18 cellular contexts compared by ENCODE assay signal in genomic region chr7:2008936-2009540, GRCh38.
DNase-seq lines count a peak whose midpoint lies in the region; ATAC-seq, FAIRE-seq and TF ChIP-seq lines count a peak whose summit lies in the region.
"Had no signal": no experiment of that assay in that cellular context is flagged by ENCODE, and none has a peak within 500 bp of the region (broad histone marks: within the 10 kb centered on the region; RNA-seq: fewer than 3 reads in every experiment).

No MANE protein-coding gene starts in this region.

- no peaks in the 10 kb centered on the region for H3K27me3 ChIP-seq in H1 (replicated peaks in 1 of 4; ENCODE audit: control insufficient read depth in 3 of 4, extremely low read depth in 1 of 4, insufficient read depth in 3 of 4, low read length in 3 of 4)
- H3K27me3 ChIP-seq in gastrocnemius medialis = no peaks in the 10 kb centered on the region

- TF ChIP-seq RAD21 in H1 (IDR thresholded peaks at IDR 0.05 in 1 of 2, conservative IDR thresholded peaks at IDR 0.05 in 1 of 2; ENCODE audit: low read depth in 2 of 2, low read length in 2 of 2) = no peak

- FAIRE-seq in D721Med (lab: Jason Lieb, UNC) = no peak
- no peak for FAIRE-seq in H1 (lab: Jason Lieb, UNC)
- no peak for FAIRE-seq in kidney (lab: Jason Lieb, UNC)

- ATAC-seq in gastrocnemius medialis (peak; percentile 79 to 86), HG03342 (IDR thresholded peaks at IDR 0.05; ENCODE audit: unreplicated experiment) (no peak), HG03025 (IDR thresholded peaks at IDR 0.05; ENCODE audit: low FRiP score, unreplicated experiment) (no peak)
- ATAC-seq: left colon; stimulated activated memory B cell treated with anti-CD40 and anti-IgM and Interleukin-4, amounts not matched to agents 10 μg/mL and 1 μg/mL and 100 μg/mL, for 72 hours had no signal

- H2BK5ac ChIP-seq in H1 (ENCODE audit: low read depth, low read length) = no peak overlapping the region; the same call in 1 of the 2 replicates

- H3K4me3 ChIP-seq in H1 (ENCODE audit: extremely low read depth in 1 of 4, insufficient read depth in 2 of 4, low read depth in 3 of 4, low read length in 4 of 4) (no peak overlapping the region), kidney (ENCODE audit: low read length in 2 of 2) (no peak overlapping the region), gastrocnemius medialis (no peak overlapping the region)
- H3K4me3 ChIP-seq: thoracic aorta had no signal

- no peak overlapping the region for H2BK15ac ChIP-seq in H1 (ENCODE audit: low read length)

- TF ChIP-seq EP300 in H1 (IDR thresholded peaks at IDR 0.05; ENCODE audit: borderline replicate concordance in 1 of 2, low read depth in 2 of 2, low read length in 2 of 2) = no peak

- no peak for TF ChIP-seq POLR2A in H1 (IDR thresholded peaks at IDR 0.05; ENCODE audit: control extremely low read depth in 1 of 2, low read depth in 2 of 2, low read length in 2 of 2)
- peak in 1 of 2 donors; percentile 11 for TF ChIP-seq POLR2A in gastrocnemius medialis (IDR thresholded peaks at IDR 0.05)

- TF ChIP-seq CTCF in D721Med (IDR thresholded peaks at IDR 0.05; ENCODE audit: insufficient read depth, missing control alignments) (no peak), H1 (IDR thresholded peaks at IDR 0.05; ENCODE audit: control extremely low read depth in 1 of 3, insufficient read depth in 1 of 3, low read depth in 1 of 3, low read length in 3 of 3) (no peak), kidney (IDR thresholded peaks at IDR 0.05; ENCODE audit: borderline replicate concordance, extremely low read depth, insufficient read depth) (no peak), gastrocnemius medialis (IDR thresholded peaks at IDR 0.05 in 4 of 5, conservative IDR thresholded peaks at IDR 0.05 in 1 of 5) (no peak)

- H3K23me2 ChIP-seq in H1 (ENCODE audit: low read depth, low read length) = no peaks in the 10 kb centered on the region

- intact Hi-C loops in kidney (cut with DNase I) = no loop called here
- intact Hi-C loops in gastrocnemius medialis (cut with DNase I; ENCODE audit: low total_unique reads) = no loop called here

- peaks cover 7% of the 10 kb centered on the region for H3K79me1 ChIP-seq in H1 (ENCODE audit: low read depth, low read length)

- no peaks in the 10 kb centered on the region for H3K9me3 ChIP-seq in H1 (ENCODE audit: insufficient read depth in 2 of 2, low read depth in 1 of 2, low read length in 1 of 2)
- no peaks in the 10 kb centered on the region for H3K9me3 ChIP-seq in kidney (ENCODE audit: control insufficient read depth in 1 of 2, low read length in 2 of 2)
- no peaks in the 10 kb centered on the region for H3K9me3 ChIP-seq in gastrocnemius medialis
- H3K9me3 ChIP-seq: thoracic aorta had no signal

- no peak overlapping the region for H2AFZ ChIP-seq in H1 (ENCODE audit: low read length)

- no peaks in the 10 kb centered on the region; a peak in 1 of 8 replicates for H3K36me3 ChIP-seq in H1 (ENCODE audit: control insufficient read depth in 2 of 4, insufficient read depth in 4 of 4, low read length in 3 of 4)
- H3K36me3 ChIP-seq in kidney (ENCODE audit: control insufficient read depth in 1 of 2, insufficient read depth in 2 of 2, low read length in 2 of 2) = no peaks in the 10 kb centered on the region
- no peaks in the 10 kb centered on the region for H3K36me3 ChIP-seq in gastrocnemius medialis
- H3K36me3 ChIP-seq: thoracic aorta had no signal

- H4K20me1 ChIP-seq in H1 (replicated peaks in 1 of 2; ENCODE audit: control insufficient read depth in 1 of 2, insufficient read depth in 2 of 2, low read length in 2 of 2) = peaks cover 0 to 6% of the 10 kb centered on the region in 2 experiments

- DNase-seq in D721Med (ENCODE audit: insufficient read length, low spot score) = peak; percentile 10
- DNase-seq in H1 (ENCODE audit: low read depth in 1 of 2, low spot score in 2 of 2) = no peak
- peak; percentile 64 for DNase-seq in kidney
- DNase-seq in gastrocnemius medialis = peak; percentile 37 to 73
- DNase-seq in iPS-NIHi7 (ENCODE audit: extremely low spot score) = no peak
- DNase-seq: activated CD4-positive, alpha-beta T cell treated with anti-CD3 and anti-CD28 coated beads, Interleukin-2, amount 10 ng/mL, durations not matched to agents 7 days and 5 days; activated CD8-positive, alpha-beta memory T cell treated with anti-CD3 and anti-CD28 coated beads, Interleukin-2, amount 50 U/mL, for 48 hours; DMS79; erythroblast; foreskin melanocyte; NCI-H1436 treated with DMSO at 0.1 percent for 48 hours; NCI-H526 treated with DMSO at 0.1 percent for 48 hours; SHP77 treated with DMSO at 0.1 percent for 48 hours had no signal

- H3K14ac ChIP-seq in H1 (ENCODE audit: insufficient read length) = no peak overlapping the region

- no peak overlapping the region for H2BK20ac ChIP-seq in H1 (ENCODE audit: low read length)

- H4K5ac ChIP-seq in H1 (ENCODE audit: insufficient read length, low read depth, low read length) = no peak overlapping the region

- H3K23ac ChIP-seq in H1 (ENCODE audit: insufficient read length) = no peak overlapping the region

- H3K4me2 ChIP-seq in H1 (ENCODE audit: insufficient read depth in 1 of 2, low read depth in 2 of 2, low read length in 2 of 2) = no peak overlapping the region

- H4K8ac ChIP-seq in H1 (ENCODE audit: extremely low read depth, insufficient read depth, low read length) = peak overlapping the region; percentile 84; the same call in 1 of the 2 replicates

- H3K27ac ChIP-seq in H1 (ENCODE audit: low read depth, low read length) (no peak overlapping the region), kidney (ENCODE audit: low read depth in 2 of 2, low read length in 2 of 2) (no peak overlapping the region), gastrocnemius medialis (peak overlapping the region; percentile 6 to 66 (median 52))
- H3K27ac ChIP-seq: thoracic aorta had no signal

- H3K9ac ChIP-seq in H1 (replicated peaks in 1 of 4; ENCODE audit: extremely low read depth in 1 of 4, low read depth in 3 of 4, low read length in 3 of 4) (no peak overlapping the region), kidney (ENCODE audit: low read length in 2 of 2) (no peak overlapping the region)

- 89% methylated on average over 20 of the region's 25 CpGs; no CpG with 5 or more reads in 1 of the 2 experiments for WGBS in H1 (ENCODE audit: extremely low coverage in 1 of 2, insufficient coverage in 1 of 2, insufficient read length in 1 of 2, insufficient replicate concordance in 2 of 2, low coverage in 1 of 2, low lambda C conversion rate in 2 of 2, missing lambda C conversion rate in 1 of 2), 2 experiments

- H3K79me2 ChIP-seq in H1 (ENCODE audit: control insufficient read depth in 1 of 2, insufficient read depth in 2 of 2, low read length in 2 of 2) = no peaks in the 10 kb centered on the region

- CTCF ChIA-PET in H1 (lab: Charles Lee; ENCODE audit: partially characterized antibody) = interaction anchor here (0.7 to 2.4 kb wide), 9 partner anchors 12 to 420 kb away, joined by 3 to 9 read pairs (median 4); no protein-coding TSS in a partner anchor

- H2AK5ac ChIP-seq in H1 (ENCODE audit: low read depth, low read length) = no peak overlapping the region

- H3K18ac ChIP-seq in H1 (ENCODE audit: extremely low read depth, low read length) = no peak overlapping the region

- H3K4me1 ChIP-seq in H1 (replicated peaks in 1 of 4; ENCODE audit: control insufficient read depth in 3 of 4, insufficient read depth in 4 of 4, low read length in 3 of 4) (no peaks in the 10 kb centered on the region; a peak in 2 of 7 replicates), kidney (ENCODE audit: control insufficient read depth in 1 of 2, insufficient read depth in 1 of 2, low read depth in 1 of 2, low read length in 2 of 2) (no peaks in the 10 kb centered on the region), gastrocnemius medialis (peaks cover 0 to 17% of the 10 kb centered on the region in 2 donors)

- no peak overlapping the region for H4K91ac ChIP-seq in H1 (replicated peaks; ENCODE audit: insufficient read length, low read length)

- no peak overlapping the region for H3K56ac ChIP-seq in H1 (replicated peaks; ENCODE audit: insufficient read length, low read depth, low read length)

- POLR2A ChIA-PET in H1 (lab: Charles Lee; ENCODE audit: partially characterized antibody) = no interaction called here

- no peak overlapping the region for H3K4ac ChIP-seq in H1 (replicated peaks; ENCODE audit: insufficient read length, low read depth, low read length)

- H2BK12ac ChIP-seq in H1 (ENCODE audit: low read depth, low read length) = no peak overlapping the region

- H2BK120ac ChIP-seq in H1 (replicated peaks; ENCODE audit: low read depth, low read length) = no peak overlapping the region

- in situ Hi-C loops in gastrocnemius medialis (cut with MboI; ENCODE audit: low sequenced_read_pairs in 4 of 4) = no loop called here

TF ChIP-seq in H1, 55 proteins besides CTCF, POLR2A, EP300 and RAD21 (continues in another document):
- TF ChIP-seq SP4 (IDR thresholded peaks at IDR 0.05; ENCODE audit: low read length) (no peak), JUND (IDR thresholded peaks at IDR 0.05; ENCODE audit: low read length) (no peak)

Comparison
In these comparisons a context has a peak if more than half of its experiments do, and no peak if none do; other contexts are left out.
1. DNase-seq: peak in D721Med (single experiment), kidney (single experiment) and gastrocnemius medialis (2 of 2); none in H1 (0 of 2) and iPS-NIHi7 (single experiment).
2. H3K27ac ChIP-seq: peak in gastrocnemius medialis (4 of 4); none in H1 (single experiment) and kidney (0 of 2).
3. ATAC-seq: peak in gastrocnemius medialis (2 of 2); none in HG03342 (single experiment) and HG03025 (single experiment).